ENCODE assay signal across 1 cellular context in genomic region chr5:137997726-137998213, GRCh38.
TF ChIP-seq lines count a peak whose summit lies in the region.

No MANE protein-coding gene starts in this region.

TF ChIP-seq in GM12878, 131 proteins besides CTCF, POLR2A, EP300 and RAD21 (continued from another document):
- TF ChIP-seq ZBTB33 (IDR thresholded peaks at IDR 0.05) = 0 out of 2 replicates have a peak, but pooled peaks have one; percentile 10
- TF ChIP-seq MTA3 (IDR thresholded peaks at IDR 0.05; ENCODE audit: borderline replicate concordance, low read length) = no peak
- TF ChIP-seq SPI1 (IDR thresholded peaks at IDR 0.05; ENCODE audit: borderline replicate concordance, insufficient read depth, low read depth, low read length) = peak; percentile 60
- peak; percentile 37; the same call in 1 of the 2 replicates for TF ChIP-seq CBFB (IDR thresholded peaks at IDR 0.05; ENCODE audit: low read depth)
- 0 out of 2 replicates have a peak, but pooled peaks have one; percentile 32 for TF ChIP-seq ATF7 (IDR thresholded peaks at IDR 0.05; ENCODE audit: low read depth)
- TF ChIP-seq ZNF207 (IDR thresholded peaks at IDR 0.05; ENCODE audit: borderline replicate concordance) = no peak
- TF ChIP-seq BCL11A (IDR thresholded peaks at IDR 0.05; ENCODE audit: low read depth, low read length) = peak; percentile 52; the same call in 1 of the 2 replicates
